3 cellular contexts compared by ENCODE assay signal in the genomic region with DNA sequence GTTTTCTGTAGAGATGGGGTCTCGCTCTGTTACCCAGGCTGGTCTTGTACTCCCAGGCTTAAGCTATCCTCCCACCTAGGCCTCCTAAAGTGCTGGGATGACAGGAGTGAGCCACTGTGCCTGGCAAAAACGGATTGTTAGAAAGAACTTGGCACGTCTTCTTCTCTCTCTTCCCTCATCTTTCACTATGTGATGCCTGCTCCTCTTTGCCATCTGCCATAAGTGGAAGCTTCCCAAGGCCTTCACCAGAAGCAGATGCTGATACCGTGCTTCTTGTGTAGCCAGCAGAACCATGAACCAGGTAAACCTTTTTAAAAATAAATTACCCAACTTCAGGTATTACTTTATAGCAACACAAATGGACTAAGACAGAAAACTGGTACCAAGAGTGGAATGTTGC.
TF ChIP-seq lines count a peak whose summit lies in the region.

No MANE protein-coding gene starts in this region.

TF ChIP-seq in SK-N-SH, 30 proteins besides CTCF, POLR2A, EP300 and RAD21 (continued from another document):
- TF ChIP-seq TCF12 (IDR thresholded peaks at IDR 0.05) = no peak
- TF ChIP-seq USF1 (IDR thresholded peaks at IDR 0.05; ENCODE audit: borderline replicate concordance, low read depth) = no peak
- TF ChIP-seq ELF1 (IDR thresholded peaks at IDR 0.05) = no peak
- no peak for TF ChIP-seq GABPA (IDR thresholded peaks at IDR 0.05; ENCODE audit: low read depth)
- TF ChIP-seq JUND (IDR thresholded peaks at IDR 0.05) = no peak
- no peak for TF ChIP-seq PBX3 (IDR thresholded peaks at IDR 0.05)
- TF ChIP-seq EZH2phosphoT487 (IDR thresholded peaks at IDR 0.05; ENCODE audit: borderline replicate concordance, low read depth) = no peak
- TF ChIP-seq YY1 (IDR thresholded peaks at IDR 0.05; ENCODE audit: low read depth) = no peak
- no peak for TF ChIP-seq RCOR1 (IDR thresholded peaks at IDR 0.05; ENCODE audit: low read length)
- TF ChIP-seq, protein P1, sequence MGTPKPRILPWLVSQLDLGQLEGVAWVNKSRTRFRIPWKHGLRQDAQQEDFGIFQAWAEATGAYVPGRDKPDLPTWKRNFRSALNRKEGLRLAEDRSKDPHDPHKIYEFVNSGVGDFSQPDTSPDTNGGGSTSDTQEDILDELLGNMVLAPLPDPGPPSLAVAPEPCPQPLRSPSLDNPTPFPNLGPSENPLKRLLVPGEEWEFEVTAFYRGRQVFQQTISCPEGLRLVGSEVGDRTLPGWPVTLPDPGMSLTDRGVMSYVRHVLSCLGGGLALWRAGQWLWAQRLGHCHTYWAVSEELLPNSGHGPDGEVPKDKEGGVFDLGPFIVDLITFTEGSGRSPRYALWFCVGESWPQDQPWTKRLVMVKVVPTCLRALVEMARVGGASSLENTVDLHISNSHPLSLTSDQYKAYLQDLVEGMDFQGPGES (IDR thresholded peaks at IDR 0.05; ENCODE audit: low read depth, low read length) = no peak
- TF ChIP-seq, protein P2, sequence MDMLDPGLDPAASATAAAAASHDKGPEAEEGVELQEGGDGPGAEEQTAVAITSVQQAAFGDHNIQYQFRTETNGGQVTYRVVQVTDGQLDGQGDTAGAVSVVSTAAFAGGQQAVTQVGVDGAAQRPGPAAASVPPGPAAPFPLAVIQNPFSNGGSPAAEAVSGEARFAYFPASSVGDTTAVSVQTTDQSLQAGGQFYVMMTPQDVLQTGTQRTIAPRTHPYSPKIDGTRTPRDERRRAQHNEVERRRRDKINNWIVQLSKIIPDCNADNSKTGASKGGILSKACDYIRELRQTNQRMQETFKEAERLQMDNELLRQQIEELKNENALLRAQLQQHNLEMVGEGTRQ (IDR thresholded peaks at IDR 0.05; ENCODE audit: borderline replicate concordance, low read depth, low read length) = no peak
- no peak for TF ChIP-seq MEF2A (IDR thresholded peaks at IDR 0.05; ENCODE audit: borderline replicate concordance, low read depth)
- TF ChIP-seq TEAD4 (IDR thresholded peaks at IDR 0.05; ENCODE audit: borderline replicate concordance, insufficient read depth) = no peak
- no peak for TF ChIP-seq NRF1 (IDR thresholded peaks at IDR 0.05; ENCODE audit: low read depth, low read length)
- no peak for TF ChIP-seq GATA2 (CRISPR knock-in tag; IDR thresholded peaks at IDR 0.05)
- TF ChIP-seq FOXM1 (IDR thresholded peaks at IDR 0.05; ENCODE audit: low read depth) = no peak
- no peak for TF ChIP-seq NFIC (IDR thresholded peaks at IDR 0.05; ENCODE audit: borderline replicate concordance)
- no peak for TF ChIP-seq RXRA (IDR thresholded peaks at IDR 0.05; ENCODE audit: borderline replicate concordance, low read depth)
- no peak for TF ChIP-seq POLR2AphosphoS5 (IDR thresholded peaks at IDR 0.05; ENCODE audit: low read depth, low read length)
TF ChIP-seq in SK-N-SH: peak in this region for 0.

TF ChIP-seq in SK-N-SH treated with all-trans-retinoic acid at 6 μM for 48 hours, 23 proteins besides CTCF, POLR2A, EP300 and RAD21 (continued from another document):
- no peak for TF ChIP-seq SNAI2 (CRISPR knock-in tag; IDR thresholded peaks at IDR 0.05)
- TF ChIP-seq, protein P3, sequence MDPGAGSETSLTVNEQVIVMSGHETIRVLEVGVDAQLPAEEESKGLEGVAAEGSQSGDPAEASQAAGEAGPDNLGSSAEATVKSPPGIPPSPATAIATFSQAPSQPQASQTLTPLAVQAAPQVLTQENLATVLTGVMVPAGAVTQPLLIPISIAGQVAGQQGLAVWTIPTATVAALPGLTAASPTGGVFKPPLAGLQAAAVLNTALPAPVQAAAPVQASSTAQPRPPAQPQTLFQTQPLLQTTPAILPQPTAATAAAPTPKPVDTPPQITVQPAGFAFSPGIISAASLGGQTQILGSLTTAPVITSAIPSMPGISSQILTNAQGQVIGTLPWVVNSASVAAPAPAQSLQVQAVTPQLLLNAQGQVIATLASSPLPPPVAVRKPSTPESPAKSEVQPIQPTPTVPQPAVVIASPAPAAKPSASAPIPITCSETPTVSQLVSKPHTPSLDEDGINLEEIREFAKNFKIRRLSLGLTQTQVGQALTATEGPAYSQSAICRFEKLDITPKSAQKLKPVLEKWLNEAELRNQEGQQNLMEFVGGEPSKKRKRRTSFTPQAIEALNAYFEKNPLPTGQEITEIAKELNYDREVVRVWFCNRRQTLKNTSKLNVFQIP (CRISPR knock-in tag; IDR thresholded peaks at IDR 0.05; ENCODE audit: borderline replicate concordance, low read depth) = no peak
- TF ChIP-seq, protein P4, sequence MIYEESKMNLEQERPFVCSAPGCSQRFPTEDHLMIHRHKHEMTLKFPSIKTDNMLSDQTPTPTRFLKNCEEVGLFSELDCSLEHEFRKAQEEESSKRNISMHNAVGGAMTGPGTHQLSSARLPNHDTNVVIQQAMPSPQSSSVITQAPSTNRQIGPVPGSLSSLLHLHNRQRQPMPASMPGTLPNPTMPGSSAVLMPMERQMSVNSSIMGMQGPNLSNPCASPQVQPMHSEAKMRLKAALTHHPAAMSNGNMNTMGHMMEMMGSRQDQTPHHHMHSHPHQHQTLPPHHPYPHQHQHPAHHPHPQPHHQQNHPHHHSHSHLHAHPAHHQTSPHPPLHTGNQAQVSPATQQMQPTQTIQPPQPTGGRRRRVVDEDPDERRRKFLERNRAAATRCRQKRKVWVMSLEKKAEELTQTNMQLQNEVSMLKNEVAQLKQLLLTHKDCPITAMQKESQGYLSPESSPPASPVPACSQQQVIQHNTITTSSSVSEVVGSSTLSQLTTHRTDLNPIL (CRISPR knock-in tag; IDR thresholded peaks at IDR 0.05; ENCODE audit: low read depth) = no peak
- no peak for TF ChIP-seq TOX (CRISPR knock-in tag; IDR thresholded peaks at IDR 0.05; ENCODE audit: borderline replicate concordance)

TF ChIP-seq in endothelial cell of umbilical vein, 7 proteins besides CTCF, POLR2A, EP300 and RAD21:
- no peak for TF ChIP-seq GATA2 (IDR thresholded peaks at IDR 0.05; ENCODE audit: insufficient read depth, insufficient read length, low read depth, low read length)
- no peak for TF ChIP-seq MYC (IDR thresholded peaks at IDR 0.05; ENCODE audit: low read depth, low read length)
- TF ChIP-seq EZH2 (IDR thresholded peaks at IDR 0.05; ENCODE audit: borderline replicate concordance, low read depth, low read length, severe bottlenecking) = no peak
- no peak for TF ChIP-seq MAX (IDR thresholded peaks at IDR 0.05; ENCODE audit: insufficient read depth, insufficient read length)
- no peak for TF ChIP-seq FOS (IDR thresholded peaks at IDR 0.05; ENCODE audit: borderline replicate concordance, insufficient read depth, low read length)
- TF ChIP-seq JUN (IDR thresholded peaks at IDR 0.05; ENCODE audit: borderline replicate concordance, insufficient read depth, insufficient read length, low read depth) = no peak
- TF ChIP-seq POLR2AphosphoS5 (IDR thresholded peaks at IDR 0.05; ENCODE audit: insufficient read depth, low read depth, low read length) = no peak
